In genomic region chr1:57302812-57303607, GRCh38 we compare ENCODE assay signal across 18 cellular contexts.
DNase-seq lines count a peak whose midpoint lies in the region; ATAC-seq, FAIRE-seq and TF ChIP-seq lines count a peak whose summit lies in the region.
"Had no signal": no experiment of that assay in that cellular context is flagged by ENCODE, and none has a peak within 500 bp of the region (broad histone marks: within the 10 kb centered on the region; RNA-seq: fewer than 3 reads in every experiment).

No MANE protein-coding gene starts in this region.

- TF ChIP-seq POLR2A in HepG2 (IDR thresholded peaks at IDR 0.05; ENCODE audit: insufficient read depth in 1 of 2, low read depth in 2 of 2, low read length in 2 of 2) (no peak), right lobe of liver (IDR thresholded peaks at IDR 0.05) (no peak)

- no peak overlapping the region for H3K23ac ChIP-seq in mesendoderm (ENCODE audit: low read length)

- no peak overlapping the region for H2AK5ac ChIP-seq in mesendoderm (ENCODE audit: low read length)

- intact Hi-C loops in HepG2 (cut with micrococcal nuclease; ENCODE audit: unreplicated experiment) (no loop called here), right lobe of liver (cut with DNase I) (no loop called here), psoas muscle (cut with DNase I) (no loop called here)

- no peak for TF ChIP-seq CTCF in HepG2 (CRISPR knock-in tag; IDR thresholded peaks at IDR 0.05)
- no peak for TF ChIP-seq CTCF in right lobe of liver (IDR thresholded peaks at IDR 0.05)
- TF ChIP-seq CTCF in psoas muscle (IDR thresholded peaks at IDR 0.05) = no peak

- ATAC-seq in HepG2 (no peak), right lobe of liver (no peak), T-helper 17 cell (no peak), psoas muscle (no peak)

- H3K4me3 ChIP-seq in HepG2 (replicated peaks in 1 of 3; ENCODE audit: insufficient read depth in 1 of 3, low read depth in 2 of 3, low read length in 3 of 3) (no peak overlapping the region), right lobe of liver (no peak overlapping the region), mesendoderm (ENCODE audit: low read length) (no peak overlapping the region), psoas muscle (no peak overlapping the region)
- H3K4me3 ChIP-seq: GM23248, HAP-1 had no signal

- H3K79me1 ChIP-seq in mesendoderm (ENCODE audit: low read length) = peaks cover 11% of the 10 kb centered on the region

- H4K5ac ChIP-seq in mesendoderm (ENCODE audit: low read length) = no peak overlapping the region

- no peaks in the 10 kb centered on the region for H3K9me3 ChIP-seq in HepG2 (ENCODE audit: low read length)
- H3K9me3 ChIP-seq in right lobe of liver = no peaks in the 10 kb centered on the region
- no peaks in the 10 kb centered on the region for H3K9me3 ChIP-seq in T-helper 17 cell (ENCODE audit: control insufficient read depth, low read length, poor library complexity, severe bottlenecking)
- H3K9me3 ChIP-seq in psoas muscle = no peaks in the 10 kb centered on the region
- H3K9me3 ChIP-seq: HAP-1 had no signal

- no peaks in the 10 kb centered on the region for H3K79me2 ChIP-seq in HepG2 (ENCODE audit: insufficient read depth, low read length)
- H3K79me2 ChIP-seq in mesendoderm (ENCODE audit: control insufficient read depth, insufficient read depth, low read length) = no peaks in the 10 kb centered on the region

- H3K4me2 ChIP-seq in HepG2 (ENCODE audit: low read depth, low read length) (no peak overlapping the region), mesendoderm (ENCODE audit: low read length) (no peak overlapping the region)

- H3K9ac ChIP-seq in HepG2 (ENCODE audit: insufficient read depth, low read depth, low read length) (no peak overlapping the region), mesendoderm (ENCODE audit: low read length) (no peak overlapping the region)
- H3K9ac ChIP-seq: GM23248 had no signal

- H3K18ac ChIP-seq in mesendoderm (ENCODE audit: low read length) = peak overlapping the region; percentile 20

- H3K36me3 ChIP-seq in HepG2 (replicated peaks in 1 of 2; ENCODE audit: control insufficient read depth in 1 of 2, insufficient read depth in 2 of 2, low read length in 2 of 2) (no peaks in the 10 kb centered on the region), right lobe of liver (no peaks in the 10 kb centered on the region), mesendoderm (ENCODE audit: control insufficient read depth, insufficient read depth, low read length) (no peaks in the 10 kb centered on the region), psoas muscle (ENCODE audit: insufficient read depth in 1 of 2, low read depth in 1 of 2) (no peaks in the 10 kb centered on the region)
- H3K36me3 ChIP-seq: HAP-1 had no signal

- peaks cover 3% of the 10 kb centered on the region for H3K36me3 Mint-ChIP-seq in T-helper 17 cell (ENCODE audit: low read depth)
- H3K36me3 Mint-ChIP-seq: IgD-negative memory B cell had no signal

- FAIRE-seq in HepG2 (lab: Jason Lieb, UNC) = no peak
- FAIRE-seq: GM18507 had no signal

- H2BK15ac ChIP-seq in mesendoderm (replicated peaks; ENCODE audit: low read depth) = no peak overlapping the region

- no TSS peak for BruUV-seq in HepG2 (replicated peaks; lab: Mats Ljungman, UMichigan)

- CTCF ChIA-PET in HepG2 (lab: Yijun Ruan, JAX; ENCODE audit: low intra/inter-chr PET ratio, low total read pairs) = no interaction called here

- TF ChIP-seq EP300 in HepG2 (IDR thresholded peaks at IDR 0.05; ENCODE audit: low read depth in 2 of 2, low read length in 2 of 2) (no peak), HepG2 (CRISPR knock-in tag; IDR thresholded peaks at IDR 0.05; ENCODE audit: borderline replicate concordance) (no peak)

- POLR2A ChIA-PET in HepG2 (lab: Yijun Ruan, JAX) = no interaction called here

- H3K4me3 Mint-ChIP-seq in T-helper 17 cell = peak overlapping the region; percentile 8
- H3K4me3 Mint-ChIP-seq: CD4-positive, alpha-beta T cell; HFFc6; IgD-negative memory B cell had no signal

- no peaks in the 10 kb centered on the region for H4K20me1 ChIP-seq in HepG2 (ENCODE audit: insufficient read depth, low read length)

- H3K27ac Mint-ChIP-seq in T-helper 17 cell = no peak overlapping the region
- H3K27ac Mint-ChIP-seq: CD4-positive, alpha-beta T cell; HFFc6; IgD-negative memory B cell had no signal

- 76% methylated on average over 3 of the region's 5 CpGs for WGBS in HepG2 (ENCODE audit: low lambda C conversion rate)
- WGBS in right lobe of liver (ENCODE audit: insufficient coverage, low coverage, low lambda C conversion rate, missing lambda C conversion rate) = 72% methylated on average over 3 of the region's 5 CpGs
- no CpG with 5 or more reads among the region's 5 CpGs for WGBS in mesendoderm (ENCODE audit: extremely low coverage, insufficient coverage, low lambda C conversion rate)
- WGBS in psoas muscle, 3 donors = 61 to 75% (median 73%) methylated on average over 5 of the region's 5 CpGs

- in situ Hi-C loops in HepG2 (cut with HindIII; ENCODE audit: extremely low pct_ligation_motif_present, low pct_unique_long_range_greater_than_20kb) = no loop called here

- H3K27me3 ChIP-seq in HepG2 (ENCODE audit: control insufficient read depth in 1 of 2, insufficient read depth in 2 of 2, low read length in 2 of 2) (no peaks in the 10 kb centered on the region; a peak in 2 of 5 replicates), right lobe of liver (no peaks in the 10 kb centered on the region), mesendoderm (ENCODE audit: insufficient read depth, low read length, poor library complexity) (no peaks in the 10 kb centered on the region), psoas muscle (ENCODE audit: insufficient read depth in 3 of 3, low read length in 2 of 3) (no peaks in the 10 kb centered on the region)

- H4K8ac ChIP-seq in mesendoderm (ENCODE audit: low read depth, low read length) = no peak overlapping the region

- H3K27ac ChIP-seq in HepG2 (ENCODE audit: extremely low read length, insufficient read depth, low read length) (no peak overlapping the region), right lobe of liver (no peak overlapping the region), mesendoderm (ENCODE audit: low read depth, low read length) (no peak overlapping the region), psoas muscle (no peak overlapping the region)
- H3K27ac ChIP-seq: GM23248 had no signal

- H3K56ac ChIP-seq in mesendoderm (ENCODE audit: low read length) = no peak overlapping the region

- H2BK120ac ChIP-seq in mesendoderm (ENCODE audit: low read depth, low read length) = no peak overlapping the region

- no peak for DNase-seq in HepG2 (ENCODE audit: low spot score)
- no peak for DNase-seq in right lobe of liver
- DNase-seq in T-helper 17 cell = no peak
- DNase-seq in mesendoderm = no peak
- DNase-seq in iPS-NIHi7 (ENCODE audit: extremely low spot score) = no peak
- DNase-seq in psoas muscle = no peak
- no peak for DNase-seq in islet precursor cell
- DNase-seq: ACHN; C1 segment of cervical spinal cord; Calu3; CD4-positive, alpha-beta T cell; DMS 273 treated with DMSO at 0.1 percent for 48 hours; GM23248; HFFc6; KG1 had no signal

- peaks cover 15% of the 10 kb centered on the region for H3K4me1 ChIP-seq in HepG2 (ENCODE audit: insufficient read depth, low read length)
- peaks cover 0 to 7% (median 0%) of the 10 kb centered on the region in 4 donors for H3K4me1 ChIP-seq in right lobe of liver
- peaks cover 9% of the 10 kb centered on the region for H3K4me1 ChIP-seq in mesendoderm (ENCODE audit: control insufficient read depth, low read depth, low read length)
- no peaks in the 10 kb centered on the region for H3K4me1 ChIP-seq in psoas muscle
- H3K4me1 ChIP-seq: HAP-1 had no signal

- no peak overlapping the region for H3K4ac ChIP-seq in mesendoderm (ENCODE audit: low read depth, low read length)

- no peak overlapping the region for H2AFZ ChIP-seq in HepG2 (ENCODE audit: low read length)
- H2AFZ ChIP-seq: GM23248 had no signal

- no peak overlapping the region for H2BK5ac ChIP-seq in mesendoderm (ENCODE audit: low read length)

- H3K4me1 Mint-ChIP-seq in T-helper 17 cell = peaks cover 35% of the 10 kb centered on the region

- no peaks in the 10 kb centered on the region for H3K27me3 Mint-ChIP-seq in T-helper 17 cell

- no peak for TF ChIP-seq RAD21 in HepG2 (CRISPR knock-in tag; IDR thresholded peaks at IDR 0.05)

TF ChIP-seq in HepG2, 621 proteins besides CTCF, POLR2A, EP300 and RAD21:
- no peak for TF ChIP-seq MEIS1 (CRISPR knock-in tag; IDR thresholded peaks at IDR 0.05; ENCODE audit: borderline replicate concordance)
- TF ChIP-seq ATF7 (IDR thresholded peaks at IDR 0.05) = peak; percentile 26; the same call in 1 of the 2 replicates
- TF ChIP-seq ATF7 (CRISPR knock-in tag; IDR thresholded peaks at IDR 0.05) = no peak
- TF ChIP-seq YEATS2 (CRISPR knock-in tag; IDR thresholded peaks at IDR 0.05; ENCODE audit: borderline replicate concordance) = no peak
- TF ChIP-seq TRIM22 (IDR thresholded peaks at IDR 0.05) = no peak
- TF ChIP-seq ZNF10 (CRISPR knock-in tag; IDR thresholded peaks at IDR 0.05; ENCODE audit: borderline replicate concordance, low read depth) = no peak
